8 cellular contexts compared by ENCODE assay signal in the genomic region with DNA sequence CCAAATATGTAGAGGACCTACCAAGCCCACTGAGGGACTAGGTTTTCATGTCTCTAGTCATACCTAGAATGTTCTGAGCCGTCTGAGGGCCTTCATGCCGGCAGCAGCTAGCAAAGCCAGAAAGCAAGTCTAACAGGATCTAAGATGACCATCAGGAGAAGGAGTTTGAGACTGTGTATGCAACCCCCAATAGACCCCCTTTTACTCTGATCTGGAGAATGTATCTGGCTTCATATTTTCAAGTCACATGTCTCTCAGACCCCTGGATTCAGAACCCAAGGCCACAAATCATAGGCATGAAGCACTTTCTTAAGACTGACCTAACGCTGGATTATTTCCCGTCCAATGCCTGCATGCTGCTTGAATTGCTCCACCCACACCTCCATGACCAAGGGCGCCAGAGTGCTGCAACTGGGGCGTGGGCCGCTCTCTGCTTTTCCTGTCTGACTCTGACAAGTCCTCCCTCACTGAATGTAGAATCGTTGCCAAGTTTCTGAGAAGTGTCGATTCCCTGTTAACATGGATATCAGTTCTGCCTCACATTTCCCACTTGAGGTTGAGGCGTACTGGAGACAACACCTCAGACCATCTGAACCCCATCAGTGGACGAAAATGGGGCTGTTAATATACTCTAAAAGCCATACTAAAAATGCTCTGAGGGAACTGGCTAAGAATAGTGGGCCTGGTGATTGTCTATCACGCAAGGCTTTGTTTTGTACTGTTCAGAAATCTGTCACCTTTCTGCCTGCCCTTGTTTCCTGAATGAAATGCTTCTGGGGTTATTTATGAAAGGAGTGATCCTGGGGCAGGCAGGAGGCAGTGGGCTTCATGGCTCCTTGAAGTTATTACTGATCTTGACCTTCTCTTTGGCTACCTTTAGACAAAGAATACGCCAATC. TPM values are rescaled to one million over a fixed set of nuclear protein-coding genes. Genes with fewer than 3 reads are reported as not detected.
A peak's percentile ranks its signal among the peaks of the same experiment; 100 is the strongest.
DNase-seq lines count a peak whose midpoint lies in the region; ATAC-seq and TF ChIP-seq lines count a peak whose summit lies in the region.

No MANE protein-coding gene starts in this region.

- no peak for ATAC-seq in GM19397 (IDR thresholded peaks at IDR 0.05; ENCODE audit: unreplicated experiment)

- H3K4me3 ChIP-seq in HEK293 (ENCODE audit: low read depth, low read length) = no peak overlapping the region
- no peak overlapping the region for H3K4me3 ChIP-seq in sigmoid colon

- H3K9me3 ChIP-seq in HEK293 (ENCODE audit: control insufficient read depth, insufficient read depth, low read depth, low read length) (no peaks in the 10 kb centered on the region), sigmoid colon (no peaks in the 10 kb centered on the region)

- no peak for TF ChIP-seq EP300 in sigmoid colon (IDR thresholded peaks at IDR 0.05)

- 39 to 61% methylated on average over 13 of the region's 13 CpGs for WGBS in sigmoid colon, 2 donors

- TF ChIP-seq POLR2A in sigmoid colon (IDR thresholded peaks at IDR 0.05) = no peak

- no peaks in the 10 kb centered on the region for H3K4me1 ChIP-seq in HEK293 (ENCODE audit: control insufficient read depth, insufficient read depth, low read length)
- peaks cover 0 to 9% (median 0%) of the 10 kb centered on the region in 4 donors for H3K4me1 ChIP-seq in sigmoid colon

- POLR2A ChIA-PET in HEK293 (lab: Yijun Ruan, JAX) = no interaction called here

- intact Hi-C loops in sigmoid colon (cut with DNase I) = loop anchor here (10.0 kb wide), 1 partner anchor 321 kb away; no protein-coding TSS in a partner anchor

- no peak for TF ChIP-seq CTCF in HEK293 (tag by site-specific recombination; IDR thresholded peaks at IDR 0.05)
- no peak for TF ChIP-seq CTCF in sigmoid colon (IDR thresholded peaks at IDR 0.05)

- H3K27me3 ChIP-seq in sigmoid colon = no peaks in the 10 kb centered on the region

- peaks cover 0 to 42% of the 10 kb centered on the region in 2 experiments; a peak in 2 of 3 replicates for H3K36me3 ChIP-seq in HEK293 (ENCODE audit: control insufficient read depth in 2 of 2, insufficient read depth in 1 of 2, low read length in 2 of 2)
- peaks cover 5 to 32% (median 8%) of the 10 kb centered on the region in 4 donors for H3K36me3 ChIP-seq in sigmoid colon

- DNase-seq in activated CD4-positive, CD25-positive, alpha-beta regulatory T cell treated with anti-CD3 and anti-CD28 coated beads, Interleukin-2, amount 50 U/mL, for 16 hours (ENCODE audit: low read depth, low spot score) = peak; percentile 28
- peak; percentile 8 for DNase-seq in effector CD4-positive, alpha-beta T cell
- DNase-seq in sigmoid colon = peak; percentile 69
- DNase-seq in HK-2 (ENCODE audit: unreplicated experiment) = no peak
- DNase-seq in AML-193 (lab: John Stamatoyannopoulos, UW) = no peak
- DNase-seq in NCI-H2227 treated with DMSO at 0.1 percent for 48 hours (lab: John Stamatoyannopoulos, UW) = no peak

- CTCF ChIA-PET in HEK293 (lab: Yijun Ruan, JAX) = no interaction called here

- no peak overlapping the region for H3K27ac ChIP-seq in HEK293 (ENCODE audit: extremely low read depth, low read depth, low read length)
- H3K27ac ChIP-seq in sigmoid colon = peak overlapping the region in 1 of 4 donors; percentile 18

TF ChIP-seq in HEK293, 187 proteins besides CTCF, POLR2A, EP300 and RAD21:
- TF ChIP-seq, protein P1, sequence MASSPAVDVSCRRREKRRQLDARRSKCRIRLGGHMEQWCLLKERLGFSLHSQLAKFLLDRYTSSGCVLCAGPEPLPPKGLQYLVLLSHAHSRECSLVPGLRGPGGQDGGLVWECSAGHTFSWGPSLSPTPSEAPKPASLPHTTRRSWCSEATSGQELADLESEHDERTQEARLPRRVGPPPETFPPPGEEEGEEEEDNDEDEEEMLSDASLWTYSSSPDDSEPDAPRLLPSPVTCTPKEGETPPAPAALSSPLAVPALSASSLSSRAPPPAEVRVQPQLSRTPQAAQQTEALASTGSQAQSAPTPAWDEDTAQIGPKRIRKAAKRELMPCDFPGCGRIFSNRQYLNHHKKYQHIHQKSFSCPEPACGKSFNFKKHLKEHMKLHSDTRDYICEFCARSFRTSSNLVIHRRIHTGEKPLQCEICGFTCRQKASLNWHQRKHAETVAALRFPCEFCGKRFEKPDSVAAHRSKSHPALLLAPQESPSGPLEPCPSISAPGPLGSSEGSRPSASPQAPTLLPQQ (tag by site-specific recombination; IDR thresholded peaks at IDR 0.05) = no peak
- TF ChIP-seq EGR2 (tag by site-specific recombination; IDR thresholded peaks at IDR 0.05; ENCODE audit: low read depth) = 0 out of 2 replicates have a peak, but pooled peaks have one; percentile 13
- TF ChIP-seq ZNF561 (tag by site-specific recombination; IDR thresholded peaks at IDR 0.05; ENCODE audit: borderline replicate concordance) = no peak
- TF ChIP-seq ZNF292 (tag by site-specific recombination; IDR thresholded peaks at IDR 0.05; ENCODE audit: borderline replicate concordance, low read depth) = no peak
- peak; percentile 54 for TF ChIP-seq ZFHX2 (tag by site-specific recombination; conservative IDR thresholded peaks at IDR 0.05)
- TF ChIP-seq ZNF274 (IDR thresholded peaks at IDR 0.05; ENCODE audit: low read length) = no peak
- TF ChIP-seq ZNF274 (tag by site-specific recombination; IDR thresholded peaks at IDR 0.05; ENCODE audit: borderline replicate concordance) = no peak

RNA-seq across cellular contexts. Expression of a gene that starts 23.9 kb away (rescaled TPM):
- total RNA-seq in sigmoid colon = 100 to 1,000 TPM in 1 of 4 donors, 10 to 100 TPM in 3; 46.7 to 102 (median 77.6) TPM
- polyA plus RNA-seq in sigmoid colon = 10 to 100 TPM in 1 of 3 donors, 1 to 10 TPM in 2; 6.0 to 31.6 (median 6.9) TPM

RNA-seq across cellular contexts. Expression of a gene that starts 56.8 kb away (rescaled TPM):
- 10 to 100 TPM; 16.1 to 25.8 (median 18.6) TPM for total RNA-seq in sigmoid colon
- polyA plus RNA-seq in sigmoid colon = 10 to 100 TPM; 25.8 to 45.8 (median 29.4) TPM

Comparison
In these comparisons a context has a peak if more than half of its experiments do, and no peak if none do; other contexts are left out.
1. DNase-seq: peak in activated CD4-positive, CD25-positive, alpha-beta regulatory T cell treated with anti-CD3 and anti-CD28 coated beads, Interleukin-2, amount 50 U/mL, for 16 hours (single experiment), effector CD4-positive, alpha-beta T cell (single experiment) and sigmoid colon (single experiment); none in HK-2 (single experiment), AML-193 (0 of 2) and NCI-H2227 treated with DMSO at 0.1 percent for 48 hours (single experiment).